Comparison of ENCODE assay signal across 8 cellular contexts in genomic region chr1:181089017-181089776, GRCh38. TPM values are rescaled to one million over a fixed set of nuclear protein-coding genes. Genes with fewer than 3 reads are reported as not detected.
A peak's percentile ranks its signal among the peaks of the same experiment; 100 is the strongest.
DNase-seq lines count a peak whose midpoint lies in the region; ATAC-seq, FAIRE-seq and TF ChIP-seq lines count a peak whose summit lies in the region.

No MANE protein-coding gene starts in this region.

- peaks cover 33% of the 10 kb centered on the region for H3K4me1 Mint-ChIP-seq in memory B cell

- 0% methylated on average over 11 to 104 of the region's 105 CpGs for WGBS in stomach, 5 donors

- no peaks in the 10 kb centered on the region for H3K9me3 ChIP-seq in stomach

- H3K4me3 Mint-ChIP-seq in memory B cell, result peak overlapping the region; percentile 99

- TF ChIP-seq POLR2A in stomach (IDR thresholded peaks at IDR 0.05), result no peak

- peak overlapping the region; percentile 99 for H3K27ac Mint-ChIP-seq in memory B cell

- peak overlapping the region; percentile 84 for H3K4me3 ChIP-seq in bronchial epithelial cell (ENCODE audit: low read depth, low read length)
- H3K4me3 ChIP-seq in stomach, result peak overlapping the region; percentile 69 to 94 (median 75)

- H3K27ac ChIP-seq in stomach, result peak overlapping the region; percentile 87 to 97 (median 92)

- ATAC-seq in GM18907 (IDR thresholded peaks at IDR 0.05; ENCODE audit: unreplicated experiment) (peak; percentile 10), HG02973 (IDR thresholded peaks at IDR 0.05; ENCODE audit: unreplicated experiment) (peak; percentile 4), memory B cell (ENCODE audit: low read depth) (no peak)

- peak; percentile 13 to 41 (median 18) for DNase-seq in T-helper 1 cell
- no peak for DNase-seq in bronchial epithelial cell (ENCODE audit: low read depth)
- peak; percentile 37 to 57 for DNase-seq in memory B cell (ENCODE audit: low spot score in 2 of 2)
- peak; percentile 44 for DNase-seq in stomach
- no peak for DNase-seq in AML-193 (lab: John Stamatoyannopoulos, UW)
- DNase-seq in GM19238 (ENCODE audit: insufficient read length, low spot score), result no peak

- intact Hi-C loops in stomach (cut with DNase I; ENCODE audit: low total_unique reads), result no loop called here

- TF ChIP-seq EP300 in stomach (IDR thresholded peaks at IDR 0.05), result no peak

- H3K27me3 ChIP-seq in bronchial epithelial cell (ENCODE audit: control insufficient read depth, insufficient read depth, low read length), result no peaks in the 10 kb centered on the region
- H3K27me3 ChIP-seq in stomach, result no peaks in the 10 kb centered on the region

- no peaks in the 10 kb centered on the region for H3K27me3 Mint-ChIP-seq in memory B cell

- FAIRE-seq in bronchial epithelial cell (lab: Jason Lieb, UNC), result no peak

- no peaks in the 10 kb centered on the region for H3K9me3 Mint-ChIP-seq in memory B cell

- no peak for TF ChIP-seq CTCF in bronchial epithelial cell (IDR thresholded peaks at IDR 0.05; ENCODE audit: insufficient read depth, low read length, severe bottlenecking)
- TF ChIP-seq CTCF in stomach (IDR thresholded peaks at IDR 0.05), result no peak

- H3K36me3 ChIP-seq in bronchial epithelial cell (ENCODE audit: control insufficient read depth, insufficient read depth, low read length), result peaks cover 5% of the 10 kb centered on the region
- peaks cover 0 to 3% (median 0%) of the 10 kb centered on the region in 4 donors for H3K36me3 ChIP-seq in stomach

- peaks cover 6 to 50% (median 45%) of the 10 kb centered on the region in 4 donors for H3K4me1 ChIP-seq in stomach

- H3K36me3 Mint-ChIP-seq in memory B cell, result peaks cover 21% of the 10 kb centered on the region

RNA-seq across cellular contexts. Expression of gene IER5, which starts 0.7 kb away (rescaled TPM):
- 47.7 and 65.3 TPM in 2 replicates for total RNA-seq in bronchial epithelial cell
- total RNA-seq in stomach, result 10 to 100 TPM in 3 of 5 donors, 1 to 10 TPM in 2; 1.2 to 33.3 (median 13.6) TPM
- 10 to 100 TPM in 1 of 3 donors, 1 to 10 TPM in 2; 4.3 to 10.4 (median 6.4) TPM for polyA plus RNA-seq in stomach

RNA-seq across cellular contexts. Expression of gene MR1, which starts 55.4 kb away (rescaled TPM):
- 14.7 and 23.8 TPM in 2 replicates for total RNA-seq in bronchial epithelial cell
- 10 to 100 TPM in 4 of 5 donors, 1 to 10 TPM in 1; 3.5 to 40.8 (median 11.2) TPM for total RNA-seq in stomach
- polyA plus RNA-seq in stomach, result 1 to 10 TPM; 1.1 to 4.5 (median 2.4) TPM

Comparison
In these comparisons a context has a peak if more than half of its experiments do, and no peak if none do; other contexts are left out.
1. DNase-seq: peak in T-helper 1 cell (5 of 5), memory B cell (2 of 2) and stomach (single experiment); none in bronchial epithelial cell (single experiment), AML-193 (0 of 2) and GM19238 (single experiment).